28 cellular contexts compared by ENCODE assay signal in the genomic region with DNA sequence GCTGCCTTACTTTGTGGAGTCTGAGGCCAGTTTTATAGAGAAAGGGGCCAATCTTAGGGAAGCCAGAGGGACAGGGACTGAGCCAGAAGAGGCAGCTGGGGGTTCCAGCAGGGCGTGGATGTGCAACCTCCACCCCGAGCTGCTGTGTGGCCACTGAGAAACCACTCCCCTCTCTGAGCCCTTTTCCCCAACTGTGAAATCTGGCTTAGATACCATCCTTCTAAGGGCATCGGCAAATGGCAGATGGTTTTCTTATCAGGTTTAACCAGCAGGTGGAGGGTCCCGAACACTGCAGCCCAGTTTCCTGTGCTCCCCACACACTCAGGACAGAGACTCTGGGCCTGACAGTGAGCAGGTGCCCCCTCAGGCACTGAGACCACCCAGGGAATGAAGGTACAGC.
"Had no signal": no experiment of that assay in that cellular context is flagged by ENCODE, and none has a peak within 500 bp of the region (broad histone marks: within the 10 kb centered on the region; RNA-seq: fewer than 3 reads in every experiment).

No MANE protein-coding gene starts in this region.

- H3K36me3 ChIP-seq: gastrocnemius medialis, lower lobe of right lung, neural progenitor cell, ovary, spleen, suprapubic skin, transverse colon, upper lobe of right lung, uterus had no signal

- H3K4me3 ChIP-seq: gastrocnemius medialis, lower lobe of right lung, mucosa of descending colon, neural progenitor cell, ovary, psoas muscle, skin epidermis, spleen, suprapubic skin, transverse colon, upper lobe of right lung, uterus had no signal

- H3K4me2 ChIP-seq: neural progenitor cell had no signal

- H3K27me3 Mint-ChIP-seq: stimulated activated naive CD8-positive, alpha-beta T cell treated with anti-CD3 and anti-CD28 coated beads, Interleukin-15, Interleukin-2, amounts not matched to agents 100 ng/mL and 50 ng/mL, for 24 hours had no signal

- H3K4me3 Mint-ChIP-seq: mesothelial cell of epicardium; naive B cell; natural killer cell treated with Interleukin-12 subunit alpha and Interleukin-12 subunit beta and Interleukin-15 and Interleukin-18, amount 100 ng/mL, for 72 hours; neural progenitor cell; stimulated activated naive B cell treated with anti-CD40 and anti-IgM and Interleukin-4, amounts not matched to agents 10 μg/mL and 1 μg/mL and 100 μg/mL, for 72 hours; stimulated activated naive CD8-positive, alpha-beta T cell treated with anti-CD3 and anti-CD28 coated beads, Interleukin-15, Interleukin-2, amounts not matched to agents 100 ng/mL and 50 ng/mL, for 24 hours had no signal

- H3K9me3 Mint-ChIP-seq: mesothelial cell of epicardium; natural killer cell treated with Interleukin-12 subunit alpha and Interleukin-12 subunit beta and Interleukin-15 and Interleukin-18, amount 100 ng/mL, for 72 hours; neural progenitor cell; stimulated activated naive B cell treated with anti-CD40 and anti-IgM and Interleukin-4, amounts not matched to agents 10 μg/mL and 1 μg/mL and 100 μg/mL, for 72 hours; stimulated activated naive CD8-positive, alpha-beta T cell treated with anti-CD3 and anti-CD28 coated beads, Interleukin-15, Interleukin-2, amounts not matched to agents 100 ng/mL and 50 ng/mL, for 24 hours had no signal

- H3K9ac ChIP-seq: neural progenitor cell had no signal

- H3K4me1 ChIP-seq: gastrocnemius medialis, lower lobe of right lung, psoas muscle, suprapubic skin, transverse colon, upper lobe of right lung, uterus had no signal

- H3K27me3 ChIP-seq: ovary, spleen, suprapubic skin, transverse colon, upper lobe of right lung, uterus had no signal

- H3K9me3 ChIP-seq: gastrocnemius medialis, lower lobe of right lung, mucosa of descending colon, ovary, psoas muscle, spleen, suprapubic skin, transverse colon, upper lobe of right lung, uterus had no signal

- H3K36me3 Mint-ChIP-seq: mesothelial cell of epicardium; naive B cell; natural killer cell treated with Interleukin-12 subunit alpha and Interleukin-12 subunit beta and Interleukin-15 and Interleukin-18, amount 100 ng/mL, for 72 hours; neural progenitor cell; stimulated activated naive B cell treated with anti-CD40 and anti-IgM and Interleukin-4, amounts not matched to agents 10 μg/mL and 1 μg/mL and 100 μg/mL, for 72 hours had no signal

- ATAC-seq: esophagus mucosa; gastrocnemius medialis; left ventricle myocardium superior; lower lobe of right lung; mucosa of descending colon; psoas muscle; stimulated activated naive B cell treated with anti-CD40 and anti-IgM and Interleukin-4, amounts not matched to agents 10 μg/mL and 1 μg/mL and 100 μg/mL, for 72 hours; upper lobe of right lung had no signal

- H3K27ac Mint-ChIP-seq: mesothelial cell of epicardium; naive B cell; natural killer cell treated with Interleukin-12 subunit alpha and Interleukin-12 subunit beta and Interleukin-15 and Interleukin-18, amount 100 ng/mL, for 72 hours; neural progenitor cell; stimulated activated naive B cell treated with anti-CD40 and anti-IgM and Interleukin-4, amounts not matched to agents 10 μg/mL and 1 μg/mL and 100 μg/mL, for 72 hours; stimulated activated naive CD8-positive, alpha-beta T cell treated with anti-CD3 and anti-CD28 coated beads, Interleukin-15, Interleukin-2, amounts not matched to agents 100 ng/mL and 50 ng/mL, for 24 hours had no signal

- H3K27ac ChIP-seq: epithelial cell of prostate, gastrocnemius medialis, lower lobe of right lung, neural progenitor cell, ovary, psoas muscle, skin epidermis, spleen, suprapubic skin, transverse colon, upper lobe of right lung, uterus had no signal

- H3K4me1 Mint-ChIP-seq: stimulated activated naive B cell treated with anti-CD40 and anti-IgM and Interleukin-4, amounts not matched to agents 10 μg/mL and 1 μg/mL and 100 μg/mL, for 72 hours had no signal

- DNase-seq: cortex of kidney; effector CD4-positive, alpha-beta T cell; foreskin fibroblast; gastrocnemius medialis; head of caudate nucleus; left ventricle myocardium superior; lower lobe of right lung; mucosa of descending colon; naive B cell; nucleus accumbens; ovary; posterior cingulate gyrus; psoas muscle; right cardiac atrium; spleen; stimulated activated CD4-positive, alpha-beta T cell treated with anti-CD3 and anti-CD28 coated beads, Interleukin-4, amount 100 ng/mL, for 4 hours; stimulated activated naive B cell treated with anti-CD40 and anti-IgM and Interleukin-4, amounts not matched to agents 10 μg/mL and 1 μg/mL and 100 μg/mL, for 72 hours; transverse colon; upper lobe of right lung; uterus had no signal
